ENCODE assay signal across 1 cellular context in genomic region chr14:75981826-75982723, GRCh38.
TF ChIP-seq lines count a peak whose summit lies in the region.

TSS of gene TGFB3 (minus strand) at chr14:75981995. CDS start at chr14:75980893, 1,102 bp downstream.

TF ChIP-seq in HepG2, 621 proteins besides CTCF, POLR2A, EP300 and RAD21 (continued from another document and continues in another):
- TF ChIP-seq PRDM15 (CRISPR knock-in tag; IDR thresholded peaks at IDR 0.05) (no peak), NONO (IDR thresholded peaks at IDR 0.05) (no peak), NONO (CRISPR knock-in tag; conservative IDR thresholded peaks at IDR 0.05) (no peak), THAP9 (CRISPR knock-in tag; IDR thresholded peaks at IDR 0.05; ENCODE audit: borderline replicate concordance) (no peak), FOXK2 (IDR thresholded peaks at IDR 0.05) (no peak), ZHX1 (CRISPR knock-in tag; IDR thresholded peaks at IDR 0.05; ENCODE audit: low read depth) (no peak), EED (CRISPR knock-in tag; IDR thresholded peaks at IDR 0.05) (no peak), NR2F1 (CRISPR knock-in tag; IDR thresholded peaks at IDR 0.05) (no peak), ZBTB8A (CRISPR knock-in tag; IDR thresholded peaks at IDR 0.05; ENCODE audit: borderline replicate concordance, low read depth) (no peak), SMAD3 (CRISPR knock-in tag; IDR thresholded peaks at IDR 0.05) (no peak), MTA1 (CRISPR knock-in tag; IDR thresholded peaks at IDR 0.05; ENCODE audit: borderline replicate concordance) (0 out of 2 replicates have a peak, but pooled peaks have one; percentile 11), SALL1 (CRISPR knock-in tag; IDR thresholded peaks at IDR 0.05) (no peak), SIN3A (IDR thresholded peaks at IDR 0.05; ENCODE audit: borderline replicate concordance, low read depth, low read length) (no peak), HNF1B (CRISPR knock-in tag; IDR thresholded peaks at IDR 0.05) (no peak), TMF1 (CRISPR knock-in tag; IDR thresholded peaks at IDR 0.05; ENCODE audit: low read depth) (no peak), ATF3 (CRISPR knock-in tag; IDR thresholded peaks at IDR 0.05) (no peak), HINFP (CRISPR knock-in tag; IDR thresholded peaks at IDR 0.05; ENCODE audit: low read depth) (0 out of 2 replicates have a peak, but pooled peaks have one; percentile 33), SCMH1 (CRISPR knock-in tag; IDR thresholded peaks at IDR 0.05; ENCODE audit: borderline replicate concordance) (no peak), SKI (IDR thresholded peaks at IDR 0.05; ENCODE audit: partially characterized antibody) (peak; percentile 22), KDM4B (CRISPR knock-in tag; IDR thresholded peaks at IDR 0.05) (no peak), ARID4A (CRISPR knock-in tag; IDR thresholded peaks at IDR 0.05; ENCODE audit: borderline replicate concordance) (peak; percentile 52; the same call in 1 of the 2 replicates), TCF7L2 (IDR thresholded peaks at IDR 0.05; ENCODE audit: low read depth, low read length) (no peak), ZNF709 (CRISPR knock-in tag; IDR thresholded peaks at IDR 0.05) (no peak), ZNF687 (CRISPR knock-in tag; IDR thresholded peaks at IDR 0.05) (peak; percentile 79), SP2 (CRISPR knock-in tag; IDR thresholded peaks at IDR 0.05) (no peak), AKAP8 (CRISPR knock-in tag; IDR thresholded peaks at IDR 0.05) (no peak), MAFF (IDR thresholded peaks at IDR 0.05; ENCODE audit: low read depth, low read length) (no peak), ATF2 (CRISPR knock-in tag; IDR thresholded peaks at IDR 0.05) (no peak), YY1 (IDR thresholded peaks at IDR 0.05; ENCODE audit: insufficient read depth, insufficient replicate concordance, low read depth, low read length) (peak; percentile 79), RCOR2 (CRISPR knock-in tag; IDR thresholded peaks at IDR 0.05) (no peak)
